ENCODE assay signal across 2 cellular contexts in genomic region chr3:49412632-49413337, GRCh38.
A peak's percentile ranks its signal among the peaks of the same experiment; 100 is the strongest.
TF ChIP-seq lines count a peak whose summit lies in the region.

No MANE protein-coding gene starts in this region.

TF ChIP-seq in HepG2, 621 proteins besides CTCF, POLR2A, EP300 and RAD21 (continues in another document):
- no peak for TF ChIP-seq ZNF160 (CRISPR knock-in tag; IDR thresholded peaks at IDR 0.05)
- TF ChIP-seq TFE3 (CRISPR knock-in tag; IDR thresholded peaks at IDR 0.05), result no peak
- TF ChIP-seq GFI1 (CRISPR knock-in tag; IDR thresholded peaks at IDR 0.05; ENCODE audit: borderline replicate concordance), result no peak
- TF ChIP-seq PHF21A (CRISPR knock-in tag; IDR thresholded peaks at IDR 0.05), result no peak
- TF ChIP-seq SP4 (CRISPR knock-in tag; IDR thresholded peaks at IDR 0.05), result 0 out of 2 replicates have a peak, but pooled peaks have one; percentile 8
- no peak for TF ChIP-seq MZF1 (CRISPR knock-in tag; IDR thresholded peaks at IDR 0.05; ENCODE audit: borderline replicate concordance)
- no peak for TF ChIP-seq ZNF660 (CRISPR knock-in tag; IDR thresholded peaks at IDR 0.05; ENCODE audit: borderline replicate concordance, low read depth)
- TF ChIP-seq ZNF441 (CRISPR knock-in tag; IDR thresholded peaks at IDR 0.05; ENCODE audit: borderline replicate concordance), result no peak
- no peak for TF ChIP-seq TFAP4 (IDR thresholded peaks at IDR 0.05; ENCODE audit: borderline replicate concordance, low read depth)
- 0 out of 2 replicates have a peak, but pooled peaks have one; percentile 11 for TF ChIP-seq ZHX1 (CRISPR knock-in tag; IDR thresholded peaks at IDR 0.05; ENCODE audit: low read depth)
- no peak for TF ChIP-seq GRHL1 (CRISPR knock-in tag; conservative IDR thresholded peaks at IDR 0.05)
- no peak for TF ChIP-seq ZNF253 (CRISPR knock-in tag; IDR thresholded peaks at IDR 0.05; ENCODE audit: borderline replicate concordance)
- TF ChIP-seq SNAI1 (CRISPR knock-in tag; IDR thresholded peaks at IDR 0.05; ENCODE audit: borderline replicate concordance), result 0 out of 2 replicates have a peak, but pooled peaks have one; percentile 22
- TF ChIP-seq ATM (IDR thresholded peaks at IDR 0.05; ENCODE audit: borderline replicate concordance), result no peak
- TF ChIP-seq HNRNPUL1 (IDR thresholded peaks at IDR 0.05; ENCODE audit: low read depth, low read length), result no peak

TF ChIP-seq in GM12891, 5 proteins besides CTCF, POLR2A, EP300 and RAD21:
- TF ChIP-seq POLR2AphosphoS5 (IDR thresholded peaks at IDR 0.05; ENCODE audit: low read depth, low read length), result no peak
- TF ChIP-seq POU2F2 (IDR thresholded peaks at IDR 0.05; ENCODE audit: low read depth, low read length), result no peak
- TF ChIP-seq SPI1 (IDR thresholded peaks at IDR 0.05; ENCODE audit: low read depth, low read length), result no peak
- no peak for TF ChIP-seq PAX5 (IDR thresholded peaks at IDR 0.05; ENCODE audit: insufficient read depth, low read length, severe bottlenecking)
- no peak for TF ChIP-seq TAF1 (IDR thresholded peaks at IDR 0.05; ENCODE audit: low read depth, low read length)
TF ChIP-seq in GM12891: peak in this region for 0.
